8 cellular contexts compared by ENCODE assay signal in the genomic region with DNA sequence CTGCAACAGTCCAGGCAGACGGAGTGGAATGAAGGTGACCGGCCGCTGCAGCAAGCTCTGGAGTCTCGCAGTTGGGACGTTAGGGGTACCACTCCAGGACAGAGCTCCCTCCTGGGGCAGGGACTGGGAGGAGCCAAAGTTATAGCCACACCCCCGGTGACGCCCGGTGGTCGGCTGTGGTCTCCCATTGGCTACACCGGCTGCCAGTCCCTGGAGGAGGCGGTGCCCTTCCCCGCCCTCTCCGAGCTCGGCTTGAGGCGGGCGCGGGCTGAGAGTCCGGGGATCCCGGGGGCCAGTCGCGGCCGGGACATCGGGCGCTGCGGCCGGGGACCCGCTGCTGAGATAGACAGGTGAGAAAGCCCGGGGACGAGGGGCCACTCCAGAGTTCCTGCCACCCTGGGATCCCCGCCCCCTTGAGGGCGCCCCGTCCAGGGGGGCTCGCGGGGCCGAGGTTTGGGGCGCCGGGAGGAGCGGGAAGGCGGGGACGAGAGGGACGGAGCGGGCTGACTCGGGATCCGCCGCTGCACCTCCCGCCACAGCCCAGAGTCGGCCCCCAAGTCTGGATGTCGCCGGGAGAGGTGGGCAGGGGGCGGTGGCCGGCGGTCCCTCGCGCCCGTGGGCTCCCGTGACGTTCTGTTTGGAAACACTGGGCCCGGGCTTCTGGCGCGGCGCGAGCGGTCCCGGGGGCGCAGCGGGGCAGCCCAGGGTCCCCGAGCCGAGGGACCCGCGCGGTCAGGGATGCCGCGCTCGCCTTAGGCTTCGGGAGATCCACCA. TPM values are rescaled to one million over a fixed set of nuclear protein-coding genes. Genes with fewer than 3 reads are reported as not detected.
DNase-seq lines count a peak whose midpoint lies in the region; ATAC-seq and TF ChIP-seq lines count a peak whose summit lies in the region.

A gene (plus strand): TSS at position 231 of the 774 bp plus-strand sequence. CDS start 7,414 bp downstream, outside the sequence.

- peak within 1 kb of the TSS; percentile 56 for H3K9ac ChIP-seq in rectal smooth muscle tissue (ENCODE audit: low read length)

- H3K27ac ChIP-seq in rectal smooth muscle tissue (ENCODE audit: low read depth, low read length) (peak within 1 kb of the TSS; percentile 79), uterus (peak within 1 kb of the TSS; percentile 90 to 93)

- H3K4me3 ChIP-seq in GM12875 (ENCODE audit: low read depth, low read length) (peak within 1 kb of the TSS; percentile 29), astrocyte of the spinal cord (ENCODE audit: low read depth, low read length) (peak within 1 kb of the TSS; percentile 57), rectal smooth muscle tissue (ENCODE audit: low read length) (peak within 1 kb of the TSS; percentile 86), uterus (peak within 1 kb of the TSS; percentile 80 to 96)

- peak; percentile 95 for TF ChIP-seq POLR2A in uterus (IDR thresholded peaks at IDR 0.05)

- intact Hi-C loops in uterus (cut with DNase I; ENCODE audit: low total_unique reads): no loop called here

- peak; percentile 41 for DNase-seq in NCI-H1436 treated with DMSO at 0.1 percent for 48 hours (lab: John Stamatoyannopoulos, UW)
- peak; percentile 78 for DNase-seq in T-helper 9 cell
- DNase-seq in astrocyte of the spinal cord (ENCODE audit: low read depth, low spot score): peak; percentile 82
- DNase-seq in hippocampal formation (lab: John Stamatoyannopoulos, UW): peak; percentile 57 to 70
- DNase-seq in uterus: peak; percentile 94 to 97

- H3K9me3 ChIP-seq in uterus: no peaks in the 10 kb centered on the region

- peaks cover 4% of the 10 kb centered on the region for H3K4me1 ChIP-seq in rectal smooth muscle tissue (ENCODE audit: control insufficient read depth, insufficient read depth, low read length)
- no peaks in the 10 kb centered on the region for H3K4me1 ChIP-seq in uterus

- TF ChIP-seq CTCF in GM12875 (IDR thresholded peaks at IDR 0.05; ENCODE audit: borderline replicate concordance, insufficient read depth, low read depth, low read length) (no peak), astrocyte of the spinal cord (IDR thresholded peaks at IDR 0.05; ENCODE audit: low read depth, low read length) (no peak), uterus (IDR thresholded peaks at IDR 0.05) (no peak)

- H3K36me3 ChIP-seq in rectal smooth muscle tissue (ENCODE audit: control insufficient read depth, insufficient read depth, low read length) (no peaks in the 10 kb centered on the region), uterus (no peaks in the 10 kb centered on the region)

- peak; percentile 99 for ATAC-seq in HG02763 (IDR thresholded peaks at IDR 0.05; ENCODE audit: unreplicated experiment)

- in situ Hi-C loops in astrocyte of the spinal cord (cut with HindIII; ENCODE audit: low sequenced_read_pairs): no loop called here

- H3K27me3 ChIP-seq in rectal smooth muscle tissue (ENCODE audit: control insufficient read depth, insufficient read depth, low read length) (peaks cover 2% of the 10 kb centered on the region), uterus (no peaks in the 10 kb centered on the region)

RNA-seq across cellular contexts. Expression of the gene that starts here (rescaled TPM):
- total RNA-seq in uterus: 100 to 1,000 TPM in 1 of 4 donors, 10 to 100 TPM in 3; 47.1 to 124 (median 74.8) TPM

Comparison
In these comparisons a context has a peak if more than half of its experiments do, and no peak if none do; other contexts are left out.
1. Peak in every context shown above with its lines: DNase-seq, ATAC-seq, H3K4me3 ChIP-seq and H3K27ac ChIP-seq.
2. H3K4me3 ChIP-seq: peak in every context shown above with its lines; median percentile 88 in uterus; 86 in rectal smooth muscle tissue; 57 in astrocyte of the spinal cord; 29 in GM12875.
3. DNase-seq: peak in every context shown above with its lines; median percentile 96 in uterus; 82 in astrocyte of the spinal cord; 78 in T-helper 9 cell; 64 in hippocampal formation; 41 in NCI-H1436 treated with DMSO at 0.1 percent for 48 hours.